29 cellular contexts compared by ENCODE assay signal in the genomic region with DNA sequence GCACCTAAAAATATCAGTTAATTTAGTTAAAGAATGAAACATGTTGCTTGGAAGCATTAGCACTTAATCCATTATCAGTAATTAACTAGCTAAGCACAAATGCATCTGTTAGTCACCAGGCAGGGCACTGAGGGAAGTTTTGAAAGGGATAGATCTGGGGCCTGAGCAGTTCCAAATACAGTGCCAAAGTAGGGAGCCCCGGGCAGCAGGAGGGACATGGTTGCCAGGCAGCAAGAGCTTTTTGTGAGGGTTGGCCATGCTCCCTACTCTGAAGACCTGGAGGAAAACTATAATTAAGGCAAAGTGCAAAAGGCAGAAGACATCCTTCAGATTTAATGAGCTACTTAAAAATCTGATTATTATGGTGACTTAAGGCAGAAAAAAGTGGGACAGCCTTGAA.
"Had no signal": no experiment of that assay in that cellular context is flagged by ENCODE, and none has a peak within 500 bp of the region (broad histone marks: within the 10 kb centered on the region; RNA-seq: fewer than 3 reads in every experiment).

No MANE protein-coding gene starts in this region.

- H3K27ac ChIP-seq: adrenal gland, ascending aorta, esophagus muscularis mucosa, foreskin keratinocyte, left lung, sigmoid colon, WERI-Rb-1 had no signal

- H3K36me3 ChIP-seq: adrenal gland, cardiac muscle cell, left lung, WERI-Rb-1 had no signal

- H3K4me3 ChIP-seq: adrenal gland, ascending aorta, cardiac muscle cell, esophagus muscularis mucosa, left lung, lung, sigmoid colon had no signal

- H3K4me3 Mint-ChIP-seq: activated CD4-positive, alpha-beta memory T cell treated with anti-CD3 and anti-CD28 coated beads for 36 hours; activated CD4-positive, alpha-beta T cell treated with anti-CD3 and anti-CD28 coated beads, Interleukin-2, amount 10 ng/mL, durations not matched to agents 24 days and 14 days; activated naive CD4-positive, alpha-beta T cell treated with anti-CD3 and anti-CD28 coated beads for 36 hours; activated naive CD8-positive, alpha-beta T cell treated with anti-CD3 and anti-CD28 coated beads for 36 hours; activated T-helper 1 cell treated with anti-CD3 and anti-CD28 coated beads, Interleukin-12 subunit alpha, Interleukin-12 subunit beta, Interleukin-2, Interleukin-4 antibody, amounts not matched to agents 30 ng/mL and 10 ng/mL and 1 ng/mL, durations not matched to agents 14 hours and 24 hours and 36 hours; brain; nephron; stimulated activated memory B cell treated with anti-CD40 and anti-IgM and Interleukin-4, amounts not matched to agents 10 μg/mL and 1 μg/mL and 100 μg/mL, for 72 hours; stimulated activated naive CD8-positive, alpha-beta T cell treated with anti-CD3 and anti-CD28 coated beads, Interleukin-15, amount 100 ng/mL, for 72 hours; T-helper 17 cell; type B pancreatic cell had no signal

- H3K4me1 ChIP-seq: adrenal gland, ascending aorta, esophagus muscularis mucosa, foreskin keratinocyte, left lung, sigmoid colon had no signal

- H3K27me3 ChIP-seq: ascending aorta, cardiac muscle cell, esophagus muscularis mucosa, foreskin keratinocyte, left lung, sigmoid colon had no signal

- H3K4me1 Mint-ChIP-seq: activated CD4-positive, alpha-beta T cell treated with anti-CD3 and anti-CD28 coated beads, Interleukin-2, amount 10 ng/mL, durations not matched to agents 24 days and 14 days; activated naive CD8-positive, alpha-beta T cell treated with anti-CD3 and anti-CD28 coated beads for 36 hours; brain; nephron; stimulated activated memory B cell treated with anti-CD40 and anti-IgM and Interleukin-4, amounts not matched to agents 10 μg/mL and 1 μg/mL and 100 μg/mL, for 72 hours; stimulated activated naive CD8-positive, alpha-beta T cell treated with anti-CD3 and anti-CD28 coated beads, Interleukin-15, amount 100 ng/mL, for 72 hours had no signal

- H3K27me3 Mint-ChIP-seq: activated CD4-positive, alpha-beta memory T cell treated with anti-CD3 and anti-CD28 coated beads for 36 hours; activated CD4-positive, alpha-beta T cell treated with anti-CD3 and anti-CD28 coated beads, Interleukin-2, amount 10 ng/mL, durations not matched to agents 24 days and 14 days; activated naive CD8-positive, alpha-beta T cell treated with anti-CD3 and anti-CD28 coated beads for 36 hours; brain; stimulated activated memory B cell treated with anti-CD40 and anti-IgM and Interleukin-4, amounts not matched to agents 10 μg/mL and 1 μg/mL and 100 μg/mL, for 72 hours; stimulated activated naive CD8-positive, alpha-beta T cell treated with anti-CD3 and anti-CD28 coated beads, Interleukin-15, amount 100 ng/mL, for 72 hours; T-helper 17 cell; type B pancreatic cell had no signal

- ATAC-seq: foreskin keratinocyte; left lung; stimulated activated memory B cell treated with anti-CD40 and anti-IgM and Interleukin-4, amounts not matched to agents 10 μg/mL and 1 μg/mL and 100 μg/mL, for 72 hours; stimulated activated naive CD8-positive, alpha-beta T cell treated with anti-CD3 and anti-CD28 coated beads, Interleukin-15, amount 100 ng/mL, for 72 hours; T-helper 17 cell had no signal

- DNase-seq: activated CD4-positive, alpha-beta memory T cell treated with anti-CD3 and anti-CD28 coated beads for 36 hours; activated CD4-positive, alpha-beta T cell treated with anti-CD3 and anti-CD28 coated beads, Interleukin-2, amount 10 ng/mL, durations not matched to agents 24 days and 14 days; activated CD4-positive, CD25-positive, alpha-beta regulatory T cell treated with anti-CD3 and anti-CD28 coated beads, Interleukin-2, amount 50 U/mL, for 72 hours; activated CD8-positive, alpha-beta memory T cell treated with anti-CD3 and anti-CD28 coated beads, Interleukin-2, amount 50 U/mL, for 4 hours; activated effector memory CD4-positive, alpha-beta T cell treated with anti-CD3 and anti-CD28 coated beads, Interleukin-2, amount 50 U/mL, for 16 hours; activated naive CD4-positive, alpha-beta T cell treated with anti-CD3 and anti-CD28 coated beads for 36 hours; activated naive CD8-positive, alpha-beta T cell treated with anti-CD3 and anti-CD28 coated beads for 36 hours; activated T-cell treated with anti-CD3 and anti-CD28 coated beads, Interleukin-2, amount 50 U/mL, for 1 hour; adrenal gland; cortex of kidney; foreskin keratinocyte; left lung; sigmoid colon; small intestine; stimulated activated CD4-positive, alpha-beta T cell treated with anti-CD3 and anti-CD28 coated beads, Interleukin-4, amount 100 ng/mL, for 4 hours; stimulated activated CD8-positive, alpha-beta memory T cell treated with anti-CD3 and anti-CD28 coated beads, Interleukin-4, amount 100 ng/mL, for 48 hours; stimulated activated naive CD8-positive, alpha-beta T cell treated with anti-CD3 and anti-CD28 coated beads, Interleukin-15, amount 100 ng/mL, for 72 hours; T-helper 17 cell; T1000; WERI-Rb-1 had no signal

- H3K27ac Mint-ChIP-seq: activated CD4-positive, alpha-beta memory T cell treated with anti-CD3 and anti-CD28 coated beads for 36 hours; activated CD4-positive, alpha-beta T cell treated with anti-CD3 and anti-CD28 coated beads, Interleukin-2, amount 10 ng/mL, durations not matched to agents 24 days and 14 days; activated naive CD4-positive, alpha-beta T cell treated with anti-CD3 and anti-CD28 coated beads for 36 hours; activated naive CD8-positive, alpha-beta T cell treated with anti-CD3 and anti-CD28 coated beads for 36 hours; activated T-helper 1 cell treated with anti-CD3 and anti-CD28 coated beads, Interleukin-12 subunit alpha, Interleukin-12 subunit beta, Interleukin-2, Interleukin-4 antibody, amounts not matched to agents 30 ng/mL and 10 ng/mL and 1 ng/mL, durations not matched to agents 14 hours and 24 hours and 36 hours; nephron; stimulated activated memory B cell treated with anti-CD40 and anti-IgM and Interleukin-4, amounts not matched to agents 10 μg/mL and 1 μg/mL and 100 μg/mL, for 72 hours; stimulated activated naive CD8-positive, alpha-beta T cell treated with anti-CD3 and anti-CD28 coated beads, Interleukin-15, amount 100 ng/mL, for 72 hours; T-helper 17 cell; type B pancreatic cell had no signal

- H3K9me3 Mint-ChIP-seq: activated CD4-positive, alpha-beta memory T cell treated with anti-CD3 and anti-CD28 coated beads for 36 hours; activated CD4-positive, alpha-beta T cell treated with anti-CD3 and anti-CD28 coated beads, Interleukin-2, amount 10 ng/mL, durations not matched to agents 24 days and 14 days; activated naive CD4-positive, alpha-beta T cell treated with anti-CD3 and anti-CD28 coated beads for 36 hours; activated naive CD8-positive, alpha-beta T cell treated with anti-CD3 and anti-CD28 coated beads for 36 hours; activated T-helper 1 cell treated with anti-CD3 and anti-CD28 coated beads, Interleukin-12 subunit alpha, Interleukin-12 subunit beta, Interleukin-2, Interleukin-4 antibody, amounts not matched to agents 30 ng/mL and 10 ng/mL and 1 ng/mL, durations not matched to agents 14 hours and 24 hours and 36 hours; brain; nephron; stimulated activated memory B cell treated with anti-CD40 and anti-IgM and Interleukin-4, amounts not matched to agents 10 μg/mL and 1 μg/mL and 100 μg/mL, for 72 hours; stimulated activated naive CD8-positive, alpha-beta T cell treated with anti-CD3 and anti-CD28 coated beads, Interleukin-15, amount 100 ng/mL, for 72 hours; type B pancreatic cell had no signal

- H3K36me3 Mint-ChIP-seq: activated CD4-positive, alpha-beta memory T cell treated with anti-CD3 and anti-CD28 coated beads for 36 hours; brain; stimulated activated memory B cell treated with anti-CD40 and anti-IgM and Interleukin-4, amounts not matched to agents 10 μg/mL and 1 μg/mL and 100 μg/mL, for 72 hours had no signal

- H3K9me3 ChIP-seq: adrenal gland, ascending aorta, esophagus muscularis mucosa, left lung, sigmoid colon had no signal
